Comparison of ENCODE assay signal across 1 cellular context in genomic region chr15:48631191-48631770, GRCh38.
TF ChIP-seq lines count a peak whose summit lies in the region.

No MANE protein-coding gene starts in this region.

TF ChIP-seq in IMR-90, 13 proteins besides CTCF, POLR2A, EP300 and RAD21:
- no peak for TF ChIP-seq USF2 (IDR thresholded peaks at IDR 0.05; ENCODE audit: low read depth, low read length)
- TF ChIP-seq NFE2L2 (IDR thresholded peaks at IDR 0.05; ENCODE audit: low read depth, low read length), result no peak
- TF ChIP-seq FOS (IDR thresholded peaks at IDR 0.05; ENCODE audit: low read depth, low read length), result no peak
- no peak for TF ChIP-seq MXI1 (IDR thresholded peaks at IDR 0.05; ENCODE audit: borderline replicate concordance, low read depth, low read length)
- TF ChIP-seq SMC3 (IDR thresholded peaks at IDR 0.05; ENCODE audit: low read depth, low read length), result no peak
- TF ChIP-seq CEBPB (IDR thresholded peaks at IDR 0.05; ENCODE audit: low read depth, low read length), result no peak
- no peak for TF ChIP-seq RFX5 (IDR thresholded peaks at IDR 0.05; ENCODE audit: low read depth, low read length)
- no peak for TF ChIP-seq BHLHE40 (IDR thresholded peaks at IDR 0.05; ENCODE audit: low read depth, low read length)
- TF ChIP-seq RCOR1 (IDR thresholded peaks at IDR 0.05; ENCODE audit: insufficient replicate concordance, low read length), result no peak
- TF ChIP-seq MAFK (IDR thresholded peaks at IDR 0.05; ENCODE audit: low read depth, low read length), result no peak
- no peak for TF ChIP-seq CHD1 (IDR thresholded peaks at IDR 0.05; ENCODE audit: low read depth, low read length)
- no peak for TF ChIP-seq MAZ (IDR thresholded peaks at IDR 0.05; ENCODE audit: borderline replicate concordance, low read depth, low read length)
- TF ChIP-seq, protein P1, sequence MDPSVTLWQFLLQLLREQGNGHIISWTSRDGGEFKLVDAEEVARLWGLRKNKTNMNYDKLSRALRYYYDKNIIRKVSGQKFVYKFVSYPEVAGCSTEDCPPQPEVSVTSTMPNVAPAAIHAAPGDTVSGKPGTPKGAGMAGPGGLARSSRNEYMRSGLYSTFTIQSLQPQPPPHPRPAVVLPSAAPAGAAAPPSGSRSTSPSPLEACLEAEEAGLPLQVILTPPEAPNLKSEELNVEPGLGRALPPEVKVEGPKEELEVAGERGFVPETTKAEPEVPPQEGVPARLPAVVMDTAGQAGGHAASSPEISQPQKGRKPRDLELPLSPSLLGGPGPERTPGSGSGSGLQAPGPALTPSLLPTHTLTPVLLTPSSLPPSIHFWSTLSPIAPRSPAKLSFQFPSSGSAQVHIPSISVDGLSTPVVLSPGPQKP (IDR thresholded peaks at IDR 0.05; ENCODE audit: borderline replicate concordance, low read depth, low read length), result no peak
